23 cellular contexts compared by ENCODE assay signal in genomic region chr6:147081210-147081609, GRCh38.
DNase-seq lines count a peak whose midpoint lies in the region; ATAC-seq, FAIRE-seq and TF ChIP-seq lines count a peak whose summit lies in the region.
"Had no signal": no experiment of that assay in that cellular context is flagged by ENCODE, and none has a peak within 500 bp of the region (broad histone marks: within the 10 kb centered on the region; RNA-seq: fewer than 3 reads in every experiment).

No MANE protein-coding gene starts in this region.

- peaks cover 17% of the 10 kb centered on the region for H3K4me1 ChIP-seq in RWPE2 (ENCODE audit: insufficient read depth, poor library complexity, severe bottlenecking)

- ATAC-seq in RWPE2 (ENCODE audit: low read depth) (peak; percentile 98), left colon (peak; percentile 86), HG03439 (IDR thresholded peaks at IDR 0.05; ENCODE audit: unreplicated experiment) (no peak)
- ATAC-seq: activated CD8-positive, alpha-beta memory T cell treated with anti-CD3 and anti-CD28 coated beads, Interleukin-2, amount 10 ng/mL, durations not matched to agents 7 days and 5 days; activated T-cell treated with anti-CD3 and anti-CD28 coated beads, Interleukin-2, amount 50 U/mL, for 72 hours; CD8-positive, alpha-beta T cell had no signal

- intact Hi-C loops in left colon (cut with DNase I, micrococcal nuclease) (no loop called here), cardiac septum (cut with DNase I) (no loop called here)

- peak; percentile 16 for DNase-seq in NCI-H2196 (lab: John Stamatoyannopoulos, UW; ENCODE audit: unreplicated experiment)
- no peak for DNase-seq in NCI-H2196 treated with DMSO at 0.1 percent for 48 hours (lab: John Stamatoyannopoulos, UW; ENCODE audit: unreplicated experiment)
- no peak for DNase-seq in RWPE2 (ENCODE audit: low spot score)
- DNase-seq in left colon, result no peak
- no peak for DNase-seq in type B pancreatic cell (ENCODE audit: extremely low spot score, unreplicated experiment)
- DNase-seq in cardiac septum (ENCODE audit: low spot score), result no peak
- no peak for DNase-seq in GM12892 (ENCODE audit: insufficient read length)
- DNase-seq: activated CD4-positive, alpha-beta T cell treated with anti-CD3 and anti-CD28 coated beads, Interleukin-2, amount 50 U/mL, for 1 hour; activated CD8-positive, alpha-beta memory T cell treated with anti-CD3 and anti-CD28 coated beads, Interleukin-2, amount 10 ng/mL, durations not matched to agents 7 days and 5 days; activated naive CD4-positive, alpha-beta T cell treated with Interleukin-2 at 50 U/mL for 16 hours; activated T-cell treated with anti-CD3 and anti-CD28 coated beads, Interleukin-2, amount 50 U/mL, for 72 hours; CD8-positive, alpha-beta T cell; DMS79 treated with DMSO at 0.1 percent for 48 hours; H9; islet precursor cell; NCI-H2107; NCI-H524 treated with DMSO at 0.1 percent for 48 hours; SK-N-SH; T-helper 2 cell had no signal

- no peaks in the 10 kb centered on the region for H3K27me3 ChIP-seq in RWPE2 (ENCODE audit: insufficient read depth, poor library complexity, severe bottlenecking)

- peak overlapping the region; percentile 71 for H3K27ac ChIP-seq in RWPE2 (ENCODE audit: poor library complexity, severe bottlenecking)
- H3K27ac ChIP-seq: coronary artery, HL-60, prostate gland had no signal

- TF ChIP-seq POLR2A in GM12892 (IDR thresholded peaks at IDR 0.05; ENCODE audit: low read depth, low read length), result no peak

- no peaks in the 10 kb centered on the region for H3K27me3 Mint-ChIP-seq in type B pancreatic cell

- FAIRE-seq in GM12892 (lab: Jason Lieb, UNC), result no peak

- H3K36me3 Mint-ChIP-seq in type B pancreatic cell, result no peaks in the 10 kb centered on the region
- H3K36me3 Mint-ChIP-seq: activated CD8-positive, alpha-beta memory T cell treated with anti-CD3 and anti-CD28 coated beads, Interleukin-2, amount 10 ng/mL, durations not matched to agents 7 days and 5 days; CD8-positive, alpha-beta T cell had no signal

- H3K27ac Mint-ChIP-seq in type B pancreatic cell, result peak overlapping the region; percentile 75
- H3K27ac Mint-ChIP-seq: activated CD8-positive, alpha-beta memory T cell treated with anti-CD3 and anti-CD28 coated beads, Interleukin-2, amount 10 ng/mL, durations not matched to agents 7 days and 5 days; activated T-cell treated with anti-CD3 and anti-CD28 coated beads, Interleukin-2, amount 50 U/mL, for 72 hours; CD8-positive, alpha-beta T cell; H9 had no signal

- H3K4me3 ChIP-seq in RWPE2 (ENCODE audit: severe bottlenecking), result no peak overlapping the region
- H3K4me3 ChIP-seq: coronary artery, prostate gland had no signal

- peaks cover 5% of the 10 kb centered on the region for H3K9me3 Mint-ChIP-seq in type B pancreatic cell
- H3K9me3 Mint-ChIP-seq: activated T-cell treated with anti-CD3 and anti-CD28 coated beads, Interleukin-2, amount 50 U/mL, for 72 hours; CD8-positive, alpha-beta T cell; H9 had no signal

- no peaks in the 10 kb centered on the region for H3K36me3 ChIP-seq in RWPE2 (ENCODE audit: low read depth)
- H3K36me3 ChIP-seq: prostate gland had no signal

- no peaks in the 10 kb centered on the region for H3K9me3 ChIP-seq in RWPE2 (ENCODE audit: severe bottlenecking)
- H3K9me3 ChIP-seq: prostate gland, SK-N-SH had no signal

- peak overlapping the region; percentile 73 for H3K4me3 Mint-ChIP-seq in type B pancreatic cell
- H3K4me3 Mint-ChIP-seq: activated CD8-positive, alpha-beta memory T cell treated with anti-CD3 and anti-CD28 coated beads, Interleukin-2, amount 10 ng/mL, durations not matched to agents 7 days and 5 days; activated T-cell treated with anti-CD3 and anti-CD28 coated beads, Interleukin-2, amount 50 U/mL, for 72 hours; CD8-positive, alpha-beta T cell; H9 had no signal

- TF ChIP-seq CTCF in RWPE2 (IDR thresholded peaks at IDR 0.05; ENCODE audit: poor library complexity, severe bottlenecking), result no peak
- TF ChIP-seq CTCF in type B pancreatic cell (conservative IDR thresholded peaks at IDR 0.05), result no peak

- H3K4me1 Mint-ChIP-seq in type B pancreatic cell (ENCODE audit: unreplicated experiment), result peaks cover 10% of the 10 kb centered on the region
